17 cellular contexts compared by ENCODE assay signal in genomic region chr10:51937736-51938135, GRCh38.
DNase-seq lines count a peak whose midpoint lies in the region; ATAC-seq and TF ChIP-seq lines count a peak whose summit lies in the region.
"Had no signal": no experiment of that assay in that cellular context is flagged by ENCODE, and none has a peak within 500 bp of the region (broad histone marks: within the 10 kb centered on the region; RNA-seq: fewer than 3 reads in every experiment).

No MANE protein-coding gene starts in this region.

- DNase-seq in ELR (ENCODE audit: low read depth) (peak; percentile 10), fibroblast of pulmonary artery (ENCODE audit: low read depth) (peak; percentile 70), A172 (ENCODE audit: low spot score) (no peak), NCI-H748 (lab: John Stamatoyannopoulos, UW; ENCODE audit: unreplicated experiment) (no peak)
- DNase-seq: CD4-positive, alpha-beta memory T cell; gastrocnemius medialis; immature natural killer cell; KG1; midbrain; NCI-H146; NCI-H446; transverse colon had no signal

- ATAC-seq in HG03135 (IDR thresholded peaks at IDR 0.05; ENCODE audit: unreplicated experiment) (no peak), HG03342 (IDR thresholded peaks at IDR 0.05; ENCODE audit: unreplicated experiment) (no peak)
- ATAC-seq: activated CD4-positive, CD25-positive, alpha-beta regulatory T cell treated with anti-CD3 and anti-CD28 coated beads, Interleukin-2, amount 50 U/mL, for 24 hours had no signal

- H3K4me1 ChIP-seq in skeletal muscle tissue (ENCODE audit: control insufficient read depth in 3 of 3, insufficient read depth in 3 of 3, low read length in 3 of 3) = no peaks in the 10 kb centered on the region
- H3K4me1 ChIP-seq: gastrocnemius medialis, transverse colon had no signal

- peak overlapping the region; percentile 50 for H3K4me3 ChIP-seq in WI38 (ENCODE audit: low read depth, low read length)
- no peak overlapping the region for H3K4me3 ChIP-seq in fibroblast of pulmonary artery (replicated peaks; ENCODE audit: low read depth, low read length)
- no peak overlapping the region for H3K4me3 ChIP-seq in skeletal muscle tissue (ENCODE audit: low read length in 3 of 3)
- H3K4me3 ChIP-seq: gastrocnemius medialis, transverse colon had no signal

- peak overlapping the region; percentile 26 for H3K27ac ChIP-seq in skeletal muscle tissue (ENCODE audit: low read depth, low read length)
- H3K27ac ChIP-seq: gastrocnemius medialis, transverse colon had no signal

- TF ChIP-seq CTCF in WI38 (IDR thresholded peaks at IDR 0.05; ENCODE audit: low read depth, low read length) = no peak
- no peak for TF ChIP-seq CTCF in fibroblast of pulmonary artery (IDR thresholded peaks at IDR 0.05; ENCODE audit: low read length, missing control alignments)

- H3K9me3 ChIP-seq in skeletal muscle tissue (ENCODE audit: control insufficient read depth in 3 of 3, low read length in 3 of 3) = no peaks in the 10 kb centered on the region
- H3K9me3 ChIP-seq: gastrocnemius medialis, transverse colon had no signal

- H3K9ac ChIP-seq in skeletal muscle tissue (ENCODE audit: low read depth in 1 of 3, low read length in 3 of 3) = no peak overlapping the region

- H3K36me3 ChIP-seq in skeletal muscle tissue (ENCODE audit: control insufficient read depth in 3 of 3, insufficient read depth in 3 of 3, low read length in 3 of 3) = no peaks in the 10 kb centered on the region
- H3K36me3 ChIP-seq: gastrocnemius medialis, transverse colon had no signal

- no peaks in the 10 kb centered on the region for H3K27me3 ChIP-seq in skeletal muscle tissue (ENCODE audit: control insufficient read depth in 3 of 3, insufficient read depth in 3 of 3, low read length in 3 of 3)
- H3K27me3 ChIP-seq: gastrocnemius medialis, transverse colon had no signal

Comparison
In these comparisons a context has a peak if more than half of its experiments do, and no peak if none do; other contexts are left out.
1. DNase-seq: peak in ELR (single experiment) and fibroblast of pulmonary artery (single experiment); none in A172 (single experiment) and NCI-H748 (single experiment).